In the genomic region with DNA sequence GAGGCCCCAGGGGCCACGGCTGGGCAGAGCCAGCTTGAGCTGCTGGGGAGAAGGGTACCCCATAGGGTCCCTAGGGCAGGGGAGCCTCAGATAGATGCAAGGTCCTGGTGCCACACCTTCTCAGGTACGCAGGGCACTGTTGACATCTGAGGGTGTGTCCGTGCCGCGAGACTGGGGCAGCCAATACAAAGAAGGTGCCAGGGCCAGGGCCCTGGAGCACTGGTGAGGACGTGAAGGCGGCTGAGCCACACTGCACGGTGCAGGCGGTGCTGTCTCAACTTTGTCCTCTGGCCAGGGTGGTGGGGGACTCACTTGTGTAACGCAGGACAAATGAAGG, we compare ENCODE assay signal across 1 cellular context.
TF ChIP-seq lines count a peak whose summit lies in the region.

No MANE protein-coding gene starts in this region.

TF ChIP-seq in HEK293T, 16 proteins besides CTCF, POLR2A, EP300 and RAD21:
- no peak for TF ChIP-seq FOXM1 (IDR thresholded peaks at IDR 0.05; ENCODE audit: borderline replicate concordance)
- TF ChIP-seq SP1 (IDR thresholded peaks at IDR 0.05) = no peak
- TF ChIP-seq, protein P1, sequence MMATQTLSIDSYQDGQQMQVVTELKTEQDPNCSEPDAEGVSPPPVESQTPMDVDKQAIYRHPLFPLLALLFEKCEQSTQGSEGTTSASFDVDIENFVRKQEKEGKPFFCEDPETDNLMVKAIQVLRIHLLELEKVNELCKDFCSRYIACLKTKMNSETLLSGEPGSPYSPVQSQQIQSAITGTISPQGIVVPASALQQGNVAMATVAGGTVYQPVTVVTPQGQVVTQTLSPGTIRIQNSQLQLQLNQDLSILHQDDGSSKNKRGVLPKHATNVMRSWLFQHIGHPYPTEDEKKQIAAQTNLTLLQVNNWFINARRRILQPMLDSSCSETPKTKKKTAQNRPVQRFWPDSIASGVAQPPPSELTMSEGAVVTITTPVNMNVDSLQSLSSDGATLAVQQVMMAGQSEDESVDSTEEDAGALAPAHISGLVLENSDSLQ (IDR thresholded peaks at IDR 0.05) = no peak
